Comparison of ENCODE assay signal across 22 cellular contexts in the genomic region with DNA sequence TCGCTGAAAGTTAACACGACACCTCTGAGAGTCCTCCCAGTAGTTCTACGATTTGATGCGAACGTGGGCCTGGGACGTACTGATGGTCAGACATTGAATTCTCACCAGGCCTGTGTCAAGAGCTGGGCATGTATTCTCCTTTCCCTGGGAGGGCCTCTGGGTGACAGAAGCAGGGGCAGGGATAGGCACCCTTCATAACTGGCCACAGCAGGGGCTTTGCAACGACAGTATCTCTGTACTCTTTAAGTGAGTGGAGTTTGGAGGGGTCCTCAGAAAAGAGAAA. TPM values are rescaled to one million over a fixed set of nuclear protein-coding genes. Genes with fewer than 3 reads are reported as not detected.
A peak's percentile ranks its signal among the peaks of the same experiment; 100 is the strongest.
DNase-seq lines count a peak whose midpoint lies in the region; TF ChIP-seq lines count a peak whose summit lies in the region.
"Had no signal": no experiment of that assay in that cellular context is flagged by ENCODE, and none has a peak within 500 bp of the region (broad histone marks: within the 10 kb centered on the region; RNA-seq: fewer than 3 reads in every experiment).

No MANE protein-coding gene starts in this region.

- no peak for TF ChIP-seq CTCF in brain (conservative IDR thresholded peaks at IDR 0.05)

- no peaks in the 10 kb centered on the region for H3K9me3 ChIP-seq in mesodermal cell (ENCODE audit: control insufficient read depth, low read length)
- H3K9me3 ChIP-seq: right lobe of liver, transverse colon had no signal

- WGBS in mesodermal cell (ENCODE audit: insufficient coverage in 2 of 2), 2 experiments: 44 to 53% methylated on average over 6 to 7 of the region's 7 CpGs

- H3K36me3 ChIP-seq in mesodermal cell (ENCODE audit: control insufficient read depth, insufficient read depth, low read length): no peaks in the 10 kb centered on the region
- H3K36me3 ChIP-seq: right lobe of liver, transverse colon had no signal

- H3K4me3 ChIP-seq in mesodermal cell (ENCODE audit: extremely low read depth, insufficient read depth, low read length, poor library complexity, severe bottlenecking): no peak overlapping the region
- H3K4me3 ChIP-seq: right lobe of liver, transverse colon had no signal

- intact Hi-C loops in activated naive CD4-positive, alpha-beta T cell treated with anti-CD3 and anti-CD28 coated beads for 36 hours (cut with micrococcal nuclease): no loop called here

- H3K4me3 Mint-ChIP-seq in activated naive CD4-positive, alpha-beta T cell treated with anti-CD3 and anti-CD28 coated beads for 36 hours: no peak overlapping the region
- H3K4me3 Mint-ChIP-seq in brain: peak overlapping the region in 1 of 5 experiments; percentile 54
- H3K4me3 Mint-ChIP-seq: activated naive CD8-positive, alpha-beta T cell; IgD-negative memory B cell; naive thymus-derived CD4-positive, alpha-beta T cell had no signal

- no peak overlapping the region for H3K27ac Mint-ChIP-seq in activated naive CD4-positive, alpha-beta T cell treated with anti-CD3 and anti-CD28 coated beads for 36 hours
- H3K27ac Mint-ChIP-seq in brain: peak overlapping the region; percentile 35 to 93 (median 47)
- H3K27ac Mint-ChIP-seq: activated naive CD8-positive, alpha-beta T cell; IgD-negative memory B cell; naive thymus-derived CD4-positive, alpha-beta T cell had no signal

- H3K27me3 Mint-ChIP-seq in activated naive CD4-positive, alpha-beta T cell treated with anti-CD3 and anti-CD28 coated beads for 36 hours (ENCODE audit: low read depth): no peaks in the 10 kb centered on the region
- H3K27me3 Mint-ChIP-seq in brain: peaks cover 3% of the 10 kb centered on the region
- H3K27me3 Mint-ChIP-seq: activated naive CD8-positive, alpha-beta T cell had no signal

- CTCF ChIA-PET in activated naive CD4-positive, alpha-beta T cell treated with anti-CD3 and anti-CD28 coated beads for 36 hours (lab: Charles Lee): no interaction called here

- no peaks in the 10 kb centered on the region for H3K36me3 Mint-ChIP-seq in activated naive CD4-positive, alpha-beta T cell treated with anti-CD3 and anti-CD28 coated beads for 36 hours (ENCODE audit: low read depth)
- no peaks in the 10 kb centered on the region for H3K36me3 Mint-ChIP-seq in brain
- H3K36me3 Mint-ChIP-seq: activated naive CD8-positive, alpha-beta T cell; IgD-negative memory B cell; naive thymus-derived CD4-positive, alpha-beta T cell had no signal

- H3K4me1 ChIP-seq in mesodermal cell (ENCODE audit: control insufficient read depth, insufficient read depth, low read length, poor library complexity, severe bottlenecking): peaks cover 61% of the 10 kb centered on the region
- H3K4me1 ChIP-seq: right lobe of liver, transverse colon had no signal

- H3K9me3 Mint-ChIP-seq in activated naive CD4-positive, alpha-beta T cell treated with anti-CD3 and anti-CD28 coated beads for 36 hours: no peaks in the 10 kb centered on the region
- H3K9me3 Mint-ChIP-seq in brain: peaks cover 0 to 3% (median 0%) of the 10 kb centered on the region in 5 experiments
- H3K9me3 Mint-ChIP-seq: IgD-negative memory B cell; naive thymus-derived CD4-positive, alpha-beta T cell had no signal

- no peaks in the 10 kb centered on the region for H3K4me1 Mint-ChIP-seq in activated naive CD4-positive, alpha-beta T cell treated with anti-CD3 and anti-CD28 coated beads for 36 hours (ENCODE audit: low read depth)
- H3K4me1 Mint-ChIP-seq in brain: peaks cover 77% of the 10 kb centered on the region
- H3K4me1 Mint-ChIP-seq: naive thymus-derived CD4-positive, alpha-beta T cell had no signal

- H3K27ac ChIP-seq in mesodermal cell (ENCODE audit: low read depth, low read length, severe bottlenecking): peak overlapping the region; percentile 96
- H3K27ac ChIP-seq: right lobe of liver, transverse colon had no signal

- peak; percentile 2 for DNase-seq in activated naive CD4-positive, alpha-beta T cell treated with anti-CD3 and anti-CD28 coated beads, Interleukin-2, amount 50 U/mL, for 16 hours
- DNase-seq in activated naive CD4-positive, alpha-beta T cell treated with anti-CD3 and anti-CD28 coated beads for 36 hours: no peak
- DNase-seq in GM19238 (ENCODE audit: insufficient read length, low spot score): no peak
- DNase-seq in activated T-cell treated with anti-CD3 and anti-CD28 coated beads, Interleukin-2, amount 50 U/mL, for 48 hours: no peak
- no peak for DNase-seq in KG1 (lab: John Stamatoyannopoulos, UW)
- DNase-seq in HCEC 1CT: no peak
- DNase-seq: Calu3; GOT3; kidney glomerular epithelial cell; mammary epithelial cell; naive thymus-derived CD4-positive, alpha-beta T cell; NCI-H1694 treated with DMSO at 0.1 percent for 48 hours; NCI-H2227 treated with DMSO at 0.1 percent for 48 hours; NCI-H774; stimulated activated CD8-positive, alpha-beta memory T cell treated with anti-CD3 and anti-CD28 coated beads, Interleukin-4, amount 100 ng/mL, for 48 hours; transverse colon had no signal

RNA-seq across cellular contexts. Expression of a gene that starts 15.5 kb away (rescaled TPM):
- under 1 TPM in 1 of 2 experiments, not detected in 1; 0.10 TPM for total RNA-seq in activated naive CD4-positive, alpha-beta T cell treated with anti-CD3 and anti-CD28 coated beads for 36 hours
- 1.6 TPM for polyA plus RNA-seq in brain (ENCODE audit: insufficient read depth, low read depth, low replicate concordance)
- polyA plus RNA-seq in mesodermal cell (2013, experiment 1 of 2): 366 TPM
- polyA plus RNA-seq in mesodermal cell (2013, experiment 2 of 2): 331 TPM
- total RNA-seq: activated CD8-positive, alpha-beta memory T cell treated with anti-CD3 and anti-CD28 coated beads for 36 hours; Calu3 had no signal
- polyA plus RNA-seq: IgD-negative memory B cell; naive thymus-derived CD4-positive, alpha-beta T cell had no signal
